17 cellular contexts compared by ENCODE assay signal in the genomic region with DNA sequence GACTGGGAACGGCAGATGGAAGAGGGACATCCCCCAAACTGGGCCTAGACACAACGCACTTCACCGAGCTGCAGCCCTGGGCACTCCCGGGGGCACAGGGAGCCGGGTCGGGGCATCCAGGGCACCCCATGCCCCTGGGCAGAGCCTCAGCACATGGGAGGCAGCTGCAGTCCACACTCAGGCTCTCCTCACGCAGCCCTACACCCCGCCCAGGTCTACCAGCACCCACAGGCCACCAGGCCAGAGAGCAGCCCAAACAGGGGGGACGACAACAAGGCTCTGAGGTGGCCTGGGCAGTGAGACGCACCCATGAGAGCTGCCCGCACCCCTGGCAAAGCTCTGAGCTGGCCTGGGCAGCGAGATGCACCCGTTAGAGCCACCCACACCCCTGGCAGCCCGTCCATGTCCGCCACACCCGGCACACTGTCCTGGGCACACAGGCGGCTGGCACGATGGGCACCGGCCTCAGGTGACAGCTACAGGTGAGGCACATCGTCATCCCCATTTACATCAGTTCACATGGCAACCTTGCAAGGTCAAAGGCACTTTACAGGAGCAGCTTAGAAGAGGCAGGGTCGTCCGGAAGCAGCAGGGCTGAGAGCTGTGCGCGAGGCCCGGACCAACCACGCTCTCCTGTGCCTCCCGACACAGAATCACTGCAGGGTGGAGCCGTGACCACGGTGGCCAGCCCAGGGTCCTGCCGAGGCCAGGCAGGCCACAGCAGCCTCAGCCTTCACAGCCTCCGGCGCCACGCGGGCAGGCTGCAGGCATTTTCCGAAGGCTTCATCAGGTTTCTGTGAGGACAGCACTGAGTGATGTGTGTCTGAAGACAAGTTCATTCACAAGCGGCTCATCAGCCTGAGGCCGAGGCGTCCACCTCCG.
A peak's percentile ranks its signal among the peaks of the same experiment; 100 is the strongest.
DNase-seq lines count a peak whose midpoint lies in the region; ATAC-seq, FAIRE-seq and TF ChIP-seq lines count a peak whose summit lies in the region.
"Had no signal": no experiment of that assay in that cellular context is flagged by ENCODE, and none has a peak within 500 bp of the region (broad histone marks: within the 10 kb centered on the region; RNA-seq: fewer than 3 reads in every experiment).

No MANE protein-coding gene starts in this region.

- H3K36me3 Mint-ChIP-seq in natural killer cell, result no peaks in the 10 kb centered on the region
- H3K36me3 Mint-ChIP-seq: activated naive CD4-positive, alpha-beta T cell treated with anti-CD3 and anti-CD28 coated beads, Interleukin-2, amount 50 U/mL, for 24 hours had no signal

- no peak for TF ChIP-seq POLR2A in GM12892 (IDR thresholded peaks at IDR 0.05; ENCODE audit: low read depth, low read length)

- no peak overlapping the region for H3K4me3 Mint-ChIP-seq in natural killer cell
- H3K4me3 Mint-ChIP-seq: activated naive CD4-positive, alpha-beta T cell treated with anti-CD3 and anti-CD28 coated beads, Interleukin-2, amount 50 U/mL, for 24 hours; CD8-positive, alpha-beta T cell; immature natural killer cell had no signal

- no peaks in the 10 kb centered on the region for H3K79me2 ChIP-seq in mammary epithelial cell (ENCODE audit: insufficient read depth, low read length)

- 94% methylated on average over 30 of the region's 39 CpGs for WGBS in mammary epithelial cell (ENCODE audit: low coverage, missing lambda C conversion rate)

- DNase-seq in activated gamma-delta T cell treated with Interleukin-2 at 50 U/mL for 16 hours, result peak; percentile 1
- DNase-seq in activated gamma-delta T cell (lab: John Stamatoyannopoulos, UW), result no peak
- peak; percentile 69 for DNase-seq in cardiac septum (ENCODE audit: low spot score)
- DNase-seq in natural killer cell, result peak; percentile 12
- peak; percentile 63 for DNase-seq in upper lobe of right lung
- no peak for DNase-seq in mammary epithelial cell
- no peak for DNase-seq in GM12892 (ENCODE audit: insufficient read length)
- DNase-seq: immature natural killer cell; midbrain; NCI-H1092 treated with DMSO at 0.1 percent for 48 hours; stimulated activated CD4-positive, alpha-beta T cell treated with anti-CD3 and anti-CD28 coated beads, Interleukin-12 subunit alpha, Interleukin-12 subunit beta, amount 100 ng/mL, for 4 hours; stimulated activated naive CD8-positive, alpha-beta T cell treated with anti-CD3 and anti-CD28 coated beads, Interleukin-15, Interleukin-2, amounts not matched to agents 100 U/mL and 50 U/mL, for 24 hours had no signal

- no peak overlapping the region for H3K9ac ChIP-seq in mammary epithelial cell (ENCODE audit: insufficient read depth, low read length)

- H3K4me1 ChIP-seq in upper lobe of right lung, result no peaks in the 10 kb centered on the region
- peaks cover 3% of the 10 kb centered on the region for H3K4me1 ChIP-seq in mammary epithelial cell (ENCODE audit: insufficient read depth, low read length)
- H3K4me1 ChIP-seq: body of pancreas, vagina had no signal

- peaks cover 17 to 23% of the 10 kb centered on the region in 2 donors for H3K27me3 Mint-ChIP-seq in natural killer cell (ENCODE audit: low read depth in 2 of 2)
- H3K27me3 Mint-ChIP-seq: activated naive CD4-positive, alpha-beta T cell treated with anti-CD3 and anti-CD28 coated beads, Interleukin-2, amount 50 U/mL, for 24 hours had no signal

- no peak overlapping the region for H3K4me2 ChIP-seq in mammary epithelial cell (ENCODE audit: insufficient read depth, low read depth, low read length)

- H2AFZ ChIP-seq in mammary epithelial cell (ENCODE audit: low read depth, low read length), result no peak overlapping the region

- H3K27ac Mint-ChIP-seq in natural killer cell, result no peak overlapping the region
- H3K27ac Mint-ChIP-seq: CD8-positive, alpha-beta T cell; immature natural killer cell had no signal

- H3K9me3 ChIP-seq in upper lobe of right lung (no peaks in the 10 kb centered on the region), mammary epithelial cell (replicated peaks; ENCODE audit: insufficient read depth, low read length) (no peaks in the 10 kb centered on the region)
- H3K9me3 ChIP-seq: body of pancreas, vagina had no signal

- H3K27me3 ChIP-seq in upper lobe of right lung (no peaks in the 10 kb centered on the region), mammary epithelial cell (ENCODE audit: insufficient read depth, low read length) (no peaks in the 10 kb centered on the region)
- H3K27me3 ChIP-seq: body of pancreas, vagina had no signal

- peaks cover 33 to 43% of the 10 kb centered on the region in 2 donors for H3K4me1 Mint-ChIP-seq in natural killer cell

- TF ChIP-seq CTCF in natural killer cell (IDR thresholded peaks at IDR 0.05) (no peak), upper lobe of right lung (IDR thresholded peaks at IDR 0.05) (no peak), mammary epithelial cell (conservative IDR thresholded peaks at IDR 0.05 in 1 of 2, IDR thresholded peaks at IDR 0.05 in 1 of 2; ENCODE audit: extremely low read depth in 1 of 2, insufficient read depth in 1 of 2, low read depth in 1 of 2, low read length in 2 of 2) (no peak)

- no TSS peak for BruUV-seq in mammary epithelial cell (replicated peaks; lab: Mats Ljungman, UMichigan)

- H4K20me1 ChIP-seq in mammary epithelial cell (ENCODE audit: insufficient read depth, low read length), result no peaks in the 10 kb centered on the region

- intact Hi-C loops in cardiac septum (cut with DNase I), result no loop called here
- intact Hi-C loops in natural killer cell (cut with micrococcal nuclease), result no loop called here
- intact Hi-C loops in upper lobe of right lung (cut with DNase I), result no loop called here
- intact Hi-C loops in mammary epithelial cell (cut with micrococcal nuclease), result no loop called here

- H3K36me3 ChIP-seq in upper lobe of right lung (no peaks in the 10 kb centered on the region), mammary epithelial cell (ENCODE audit: insufficient read depth, low read length) (no peaks in the 10 kb centered on the region)
- H3K36me3 ChIP-seq: vagina had no signal

- dilution Hi-C loops in mammary epithelial cell (cut with HindIII; ENCODE audit: low sequenced_read_pairs), result loop anchor here (5.0 to 10.0 kb wide), 2 partner anchors 128 to 299 kb away; no protein-coding TSS in a partner anchor

- ATAC-seq in natural killer cell, result no peak
- ATAC-seq in upper lobe of right lung, result no peak
- no peak for ATAC-seq in GM19328 (IDR thresholded peaks at IDR 0.05; ENCODE audit: unreplicated experiment)
- ATAC-seq: body of pancreas; CD8-positive, alpha-beta T cell; stimulated activated naive CD8-positive, alpha-beta T cell treated with anti-CD3 and anti-CD28 coated beads, Interleukin-15, Interleukin-2, amounts not matched to agents 100 U/mL and 50 U/mL, for 24 hours had no signal

- no peak for FAIRE-seq in GM12892 (lab: Jason Lieb, UNC)

- in situ Hi-C loops in mammary epithelial cell (cut with MboI; ENCODE audit: low sequenced_read_pairs in 2 of 2), result no loop called here

- no peak overlapping the region for H3K4me3 ChIP-seq in upper lobe of right lung
- H3K4me3 ChIP-seq in mammary epithelial cell (replicated peaks in 1 of 3; ENCODE audit: insufficient read depth in 1 of 3, low read depth in 2 of 3, low read length in 3 of 3), result no peak overlapping the region
- H3K4me3 ChIP-seq: body of pancreas, vagina had no signal

- CTCF ChIA-PET in mammary epithelial cell (lab: Charles Lee; ENCODE audit: low non-redundant PET), result no interaction called here

- H3K27ac ChIP-seq in upper lobe of right lung, result no peak overlapping the region
- H3K27ac ChIP-seq in mammary epithelial cell (ENCODE audit: insufficient read depth, low read depth, low read length), result no peak overlapping the region
- H3K27ac ChIP-seq: body of pancreas, vagina had no signal

- H3K9me3 Mint-ChIP-seq in natural killer cell, result no peaks in the 10 kb centered on the region
- H3K9me3 Mint-ChIP-seq: activated naive CD4-positive, alpha-beta T cell treated with anti-CD3 and anti-CD28 coated beads, Interleukin-2, amount 50 U/mL, for 24 hours; CD8-positive, alpha-beta T cell; immature natural killer cell had no signal

Comparison
In these comparisons a context has a peak if more than half of its experiments do, and no peak if none do; other contexts are left out.
1. DNase-seq: peak in activated gamma-delta T cell treated with Interleukin-2 at 50 U/mL for 16 hours (single experiment), cardiac septum (single experiment), natural killer cell (single experiment) and upper lobe of right lung (single experiment); none in activated gamma-delta T cell (single experiment), mammary epithelial cell (single experiment) and GM12892 (single experiment).